9 cellular contexts compared by ENCODE assay signal in genomic region chr3:134326760-134327593, GRCh38. TPM values are rescaled to one million over a fixed set of nuclear protein-coding genes. Genes with fewer than 3 reads are reported as not detected.
DNase-seq lines count a peak whose midpoint lies in the region; ATAC-seq and TF ChIP-seq lines count a peak whose summit lies in the region.
"Had no signal": no experiment of that assay in that cellular context is flagged by ENCODE, and none has a peak within 500 bp of the region (broad histone marks: within the 10 kb centered on the region; RNA-seq: fewer than 3 reads in every experiment).

No MANE protein-coding gene starts in this region.

- H3K4me1 ChIP-seq in gastroesophageal sphincter (peaks cover 18 to 65% (median 47%) of the 10 kb centered on the region in 3 donors), psoas muscle (peaks cover 36% of the 10 kb centered on the region)

- H3K36me3 ChIP-seq in gastroesophageal sphincter, result no peaks in the 10 kb centered on the region
- H3K36me3 ChIP-seq in psoas muscle (ENCODE audit: insufficient read depth in 1 of 2, low read depth in 1 of 2), result no peaks in the 10 kb centered on the region

- DNase-seq in EL, result peak; percentile 100
- DNase-seq in SW480 (ENCODE audit: low spot score), result peak; percentile 80
- peak; percentile 73 to 85 for DNase-seq in psoas muscle
- DNase-seq in substantia nigra (lab: John Stamatoyannopoulos, UW), result no peak
- DNase-seq in UCSD-AML1 (lab: John Stamatoyannopoulos, UW; ENCODE audit: unreplicated experiment), result no peak
- DNase-seq in natural killer cell treated with Interleukin-12 subunit alpha and Interleukin-12 subunit beta and Interleukin-15 and Interleukin-18, amount 100 ng/mL, for 72 hours (ENCODE audit: low spot score), result no peak

- H3K27ac ChIP-seq in gastroesophageal sphincter, result peak overlapping the region; percentile 30 to 89 (median 78)
- peak overlapping the region; percentile 71 for H3K27ac ChIP-seq in psoas muscle
- no peak overlapping the region for H3K27ac ChIP-seq in substantia nigra (ENCODE audit: low read depth, low read length, poor library complexity, severe bottlenecking)

- no peaks in the 10 kb centered on the region for H3K4me1 Mint-ChIP-seq in natural killer cell treated with Interleukin-12 subunit alpha and Interleukin-12 subunit beta and Interleukin-15 and Interleukin-18, amount 100 ng/mL, for 72 hours (ENCODE audit: low read depth in 2 of 2)
- H3K4me1 Mint-ChIP-seq: activated naive CD4-positive, alpha-beta T cell treated with anti-CD3 and anti-CD28 coated beads, Interleukin-2, amount 50 U/mL, for 24 hours had no signal

- whole genome bisulfite sequencing in gastroesophageal sphincter (ENCODE audit: low coverage in 1 of 2), 2 donors, result 39% methylated on average over 7 of the region's 10 CpGs; no CpG with 5 or more reads in 1 of the 2 donors
- WGBS in psoas muscle, 3 donors, result 36 to 46% (median 39%) methylated on average over 10 of the region's 10 CpGs

- H3K4me3 ChIP-seq in gastroesophageal sphincter (no peak overlapping the region), psoas muscle (no peak overlapping the region)

- H3K9me3 ChIP-seq in gastroesophageal sphincter (no peaks in the 10 kb centered on the region), psoas muscle (no peaks in the 10 kb centered on the region)

- H3K27me3 ChIP-seq in gastroesophageal sphincter (no peaks in the 10 kb centered on the region), psoas muscle (ENCODE audit: insufficient read depth in 3 of 3, low read length in 2 of 3) (no peaks in the 10 kb centered on the region)

- TF ChIP-seq POLR2A in gastroesophageal sphincter (IDR thresholded peaks at IDR 0.05), result no peak

- TF ChIP-seq EP300 in gastroesophageal sphincter (IDR thresholded peaks at IDR 0.05), result no peak

- H3K27me3 Mint-ChIP-seq in natural killer cell treated with Interleukin-12 subunit alpha and Interleukin-12 subunit beta and Interleukin-15 and Interleukin-18, amount 100 ng/mL, for 72 hours, result peaks cover 15 to 42% of the 10 kb centered on the region in 2 donors
- H3K27me3 Mint-ChIP-seq: activated naive CD4-positive, alpha-beta T cell treated with anti-CD3 and anti-CD28 coated beads, Interleukin-2, amount 50 U/mL, for 24 hours had no signal

- intact Hi-C loops in psoas muscle (cut with DNase I), result no loop called here

- H3K4me3 Mint-ChIP-seq in natural killer cell treated with Interleukin-12 subunit alpha and Interleukin-12 subunit beta and Interleukin-15 and Interleukin-18, amount 100 ng/mL, for 72 hours, result no peak overlapping the region
- H3K4me3 Mint-ChIP-seq: activated naive CD4-positive, alpha-beta T cell treated with anti-CD3 and anti-CD28 coated beads, Interleukin-2, amount 50 U/mL, for 24 hours had no signal

- ATAC-seq in gastroesophageal sphincter (peak; percentile 91), psoas muscle (peak; percentile 73 to 89 (median 87)), GM18909 (IDR thresholded peaks at IDR 0.05; ENCODE audit: poor library complexity, unreplicated experiment) (no peak)
- no peak for ATAC-seq in natural killer cell treated with Interleukin-12 subunit alpha and Interleukin-12 subunit beta and Interleukin-15 and Interleukin-18, amount 100 ng/mL, for 72 hours

- no peak for TF ChIP-seq CTCF in gastroesophageal sphincter (IDR thresholded peaks at IDR 0.05)
- no peak for TF ChIP-seq CTCF in psoas muscle (IDR thresholded peaks at IDR 0.05)

- no peak overlapping the region for H3K27ac Mint-ChIP-seq in natural killer cell treated with Interleukin-12 subunit alpha and Interleukin-12 subunit beta and Interleukin-15 and Interleukin-18, amount 100 ng/mL, for 72 hours
- H3K27ac Mint-ChIP-seq: activated naive CD4-positive, alpha-beta T cell treated with anti-CD3 and anti-CD28 coated beads, Interleukin-2, amount 50 U/mL, for 24 hours had no signal

- H3K9me3 Mint-ChIP-seq in natural killer cell treated with Interleukin-12 subunit alpha and Interleukin-12 subunit beta and Interleukin-15 and Interleukin-18, amount 100 ng/mL, for 72 hours, result no peaks in the 10 kb centered on the region
- H3K9me3 Mint-ChIP-seq: activated naive CD4-positive, alpha-beta T cell treated with anti-CD3 and anti-CD28 coated beads, Interleukin-2, amount 50 U/mL, for 24 hours had no signal

- no peaks in the 10 kb centered on the region for H3K36me3 Mint-ChIP-seq in natural killer cell treated with Interleukin-12 subunit alpha and Interleukin-12 subunit beta and Interleukin-15 and Interleukin-18, amount 100 ng/mL, for 72 hours
- H3K36me3 Mint-ChIP-seq: activated naive CD4-positive, alpha-beta T cell treated with anti-CD3 and anti-CD28 coated beads, Interleukin-2, amount 50 U/mL, for 24 hours had no signal

RNA-seq across cellular contexts. Expression of gene AMOTL2, which starts 47.3 kb away (rescaled TPM):
- total RNA-seq in gastroesophageal sphincter, result 100 to 1,000 TPM in 3 of 4 donors, 10 to 100 TPM in 1; 93.2 to 226 (median 153) TPM
- 10 to 100 TPM; 16.5 to 36.6 (median 29.6) TPM for total RNA-seq in psoas muscle
- polyA plus RNA-seq in psoas muscle, result 1 to 10 TPM; 4.0 to 6.1 (median 5.1) TPM
- not detected for total RNA-seq in natural killer cell treated with Interleukin-12 subunit alpha and Interleukin-12 subunit beta and Interleukin-15 and Interleukin-18, amount 100 ng/mL, for 72 hours

Comparison
In these comparisons a context has a peak if more than half of its experiments do, and no peak if none do; other contexts are left out.
1. DNase-seq: peak in EL (single experiment), SW480 (single experiment) and psoas muscle (2 of 2); none in substantia nigra (0 of 49), UCSD-AML1 (single experiment) and natural killer cell treated with Interleukin-12 subunit alpha and Interleukin-12 subunit beta and Interleukin-15 and Interleukin-18, amount 100 ng/mL, for 72 hours (single experiment).
2. ATAC-seq: peak in gastroesophageal sphincter (single experiment) and psoas muscle (4 of 4); none in natural killer cell treated with Interleukin-12 subunit alpha and Interleukin-12 subunit beta and Interleukin-15 and Interleukin-18, amount 100 ng/mL, for 72 hours (0 of 2) and GM18909 (single experiment).
3. RNA of gene AMOTL2, which starts 47.3 kb away (total RNA-seq): 93.2 to 226 TPM in gastroesophageal sphincter and 16.5 to 36.6 TPM in psoas muscle; not detected in natural killer cell treated with Interleukin-12 subunit alpha and Interleukin-12 subunit beta and Interleukin-15 and Interleukin-18, amount 100 ng/mL, for 72 hours; every median in the first group is over 10 times any median in the second.